Comparison of ENCODE assay signal across 8 cellular contexts in the genomic region with DNA sequence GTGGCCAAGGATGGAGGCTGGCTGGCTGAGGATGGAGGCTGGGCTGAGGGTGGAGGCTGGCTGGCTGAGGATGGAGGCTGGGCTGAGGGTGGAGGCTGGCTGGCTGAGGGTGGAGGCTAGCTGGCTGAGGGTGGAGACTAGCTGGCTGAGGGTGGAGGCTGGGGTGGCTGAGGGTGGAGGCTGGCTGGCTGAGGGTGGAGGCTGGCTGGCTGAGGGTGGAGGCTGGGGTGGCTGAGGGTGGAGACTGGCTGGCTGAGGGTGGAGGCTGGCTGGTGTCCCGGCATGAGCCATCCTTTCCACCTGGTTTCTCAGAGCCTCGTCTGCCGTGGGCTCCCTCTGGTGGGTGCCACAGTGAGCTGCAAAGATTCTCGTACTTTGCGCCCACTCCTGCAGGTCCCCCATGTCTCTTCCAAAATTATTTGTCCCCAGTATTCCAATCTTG.
DNase-seq lines count a peak whose midpoint lies in the region; ATAC-seq and TF ChIP-seq lines count a peak whose summit lies in the region.

No MANE protein-coding gene starts in this region.

- H3K4me3 ChIP-seq in hepatocyte, result no peak overlapping the region
- no peak overlapping the region for H3K4me3 ChIP-seq in ascending aorta

- H3K27me3 Mint-ChIP-seq in stimulated activated naive B cell treated with anti-CD40 and anti-IgM and Interleukin-4, amounts not matched to agents 10 μg/mL and 1 μg/mL and 100 μg/mL, for 72 hours, result peaks cover 17 to 37% of the 10 kb centered on the region in 2 donors

- no peak overlapping the region for H2AFZ ChIP-seq in hepatocyte

- DNase-seq in EH (ENCODE audit: low read depth), result peak; percentile 47
- DNase-seq in HS-5 (ENCODE audit: low read depth), result peak; percentile 11
- peak; percentile 43 for DNase-seq in hepatocyte (ENCODE audit: low spot score)
- no peak for DNase-seq in stimulated activated naive B cell treated with anti-CD40 and anti-IgM and Interleukin-4, amounts not matched to agents 10 μg/mL and 1 μg/mL and 100 μg/mL, for 72 hours
- DNase-seq in activated gamma-delta T cell treated with Interleukin-2 at 50 U/mL for 16 hours, result no peak
- no peak for DNase-seq in ascending aorta (ENCODE audit: low spot score in 2 of 2)

- no peaks in the 10 kb centered on the region for H3K9me3 ChIP-seq in hepatocyte (ENCODE audit: low read depth)
- H3K9me3 ChIP-seq in ascending aorta, result peaks cover 0 to 6% of the 10 kb centered on the region in 2 donors

- intact Hi-C loops in ascending aorta (cut with DNase I), result no loop called here

- H3K4me1 ChIP-seq in hepatocyte (ENCODE audit: insufficient read depth) (no peaks in the 10 kb centered on the region), ascending aorta (no peaks in the 10 kb centered on the region)

- H3K79me2 ChIP-seq in hepatocyte, result no peaks in the 10 kb centered on the region

- peaks cover 0 to 4% of the 10 kb centered on the region in 2 donors for H3K9me3 Mint-ChIP-seq in stimulated activated naive B cell treated with anti-CD40 and anti-IgM and Interleukin-4, amounts not matched to agents 10 μg/mL and 1 μg/mL and 100 μg/mL, for 72 hours

- H3K27ac ChIP-seq in VCaP (no peak overlapping the region), hepatocyte (no peak overlapping the region), ascending aorta (no peak overlapping the region)

- H3K36me3 ChIP-seq in hepatocyte (replicated peaks; ENCODE audit: insufficient read depth, low read depth), result no peaks in the 10 kb centered on the region
- no peaks in the 10 kb centered on the region for H3K36me3 ChIP-seq in ascending aorta

- no peaks in the 10 kb centered on the region for H3K36me3 Mint-ChIP-seq in stimulated activated naive B cell treated with anti-CD40 and anti-IgM and Interleukin-4, amounts not matched to agents 10 μg/mL and 1 μg/mL and 100 μg/mL, for 72 hours

- no peaks in the 10 kb centered on the region for H3K9me2 ChIP-seq in hepatocyte (replicated peaks; ENCODE audit: insufficient read depth)

- no peak overlapping the region for H3K4me3 Mint-ChIP-seq in stimulated activated naive B cell treated with anti-CD40 and anti-IgM and Interleukin-4, amounts not matched to agents 10 μg/mL and 1 μg/mL and 100 μg/mL, for 72 hours

- ATAC-seq in stimulated activated naive B cell treated with anti-CD40 and anti-IgM and Interleukin-4, amounts not matched to agents 10 μg/mL and 1 μg/mL and 100 μg/mL, for 72 hours (replicated peaks), result peak; percentile 49 to 60
- ATAC-seq in GM18868 (IDR thresholded peaks at IDR 0.05; ENCODE audit: unreplicated experiment), result no peak

- H3K27me3 ChIP-seq in hepatocyte (peaks cover 5% of the 10 kb centered on the region), ascending aorta (no peaks in the 10 kb centered on the region)

- H4K20me1 ChIP-seq in hepatocyte (ENCODE audit: insufficient read depth, poor library complexity, severe bottlenecking), result no peaks in the 10 kb centered on the region

- WGBS in hepatocyte (ENCODE audit: low lambda C conversion rate, missing lambda C conversion rate), result no CpG with 5 or more reads among the region's 5 CpGs

- no peak overlapping the region for H3K27ac Mint-ChIP-seq in stimulated activated naive B cell treated with anti-CD40 and anti-IgM and Interleukin-4, amounts not matched to agents 10 μg/mL and 1 μg/mL and 100 μg/mL, for 72 hours

- TF ChIP-seq CTCF in VCaP (conservative IDR thresholded peaks at IDR 0.05) (peak; percentile 52), hepatocyte (IDR thresholded peaks at IDR 0.05; ENCODE audit: poor library complexity) (peak; percentile 31), ascending aorta (IDR thresholded peaks at IDR 0.05) (peak in 1 of 3 experiments; percentile 18)

- no peak overlapping the region for H3K4me2 ChIP-seq in hepatocyte

- peaks cover 16 to 20% of the 10 kb centered on the region in 2 donors for H3K4me1 Mint-ChIP-seq in stimulated activated naive B cell treated with anti-CD40 and anti-IgM and Interleukin-4, amounts not matched to agents 10 μg/mL and 1 μg/mL and 100 μg/mL, for 72 hours

Comparison
In these comparisons a context has a peak if more than half of its experiments do, and no peak if none do; other contexts are left out.
1. DNase-seq: peak in EH (single experiment), HS-5 (single experiment) and hepatocyte (single experiment); none in stimulated activated naive B cell treated with anti-CD40 and anti-IgM and Interleukin-4, amounts not matched to agents 10 μg/mL and 1 μg/mL and 100 μg/mL, for 72 hours (single experiment), activated gamma-delta T cell treated with Interleukin-2 at 50 U/mL for 16 hours (single experiment) and ascending aorta (0 of 2).